ENCODE assay signal across 27 cellular contexts in the genomic region with DNA sequence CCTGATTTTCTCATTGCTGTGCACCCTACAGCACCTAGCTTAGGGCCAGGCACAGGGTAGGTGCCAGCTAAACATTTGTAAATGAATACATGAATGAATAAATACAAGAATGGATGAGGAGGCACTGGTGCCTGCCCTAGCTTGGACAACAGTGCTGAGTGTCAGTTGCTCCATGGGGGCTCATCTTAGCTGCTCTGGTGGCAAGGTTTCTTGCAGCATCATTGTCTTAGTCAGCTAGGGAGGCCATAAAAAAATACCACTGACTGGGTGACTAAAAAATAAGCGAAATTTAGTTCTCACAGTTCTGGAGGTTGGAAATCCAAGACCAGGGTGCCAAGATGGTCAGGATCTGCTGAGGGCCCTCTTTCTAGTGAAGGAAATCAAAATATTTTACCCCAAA. TPM values are rescaled to one million over a fixed set of nuclear protein-coding genes. Genes with fewer than 3 reads are reported as not detected.
"Had no signal": no experiment of that assay in that cellular context is flagged by ENCODE, and none has a peak within 500 bp of the region (broad histone marks: within the 10 kb centered on the region; RNA-seq: fewer than 3 reads in every experiment).

No MANE protein-coding gene starts in this region.

- H3K4me1 Mint-ChIP-seq: activated B cell treated with CpG ODN at 0.5 μM for 24 hours; activated CD4-positive, alpha-beta memory T cell treated with anti-CD3 and anti-CD28 coated beads, Interleukin-2, amount 10 ng/mL, durations not matched to agents 7 days and 5 days; activated CD8-positive, alpha-beta memory T cell treated with anti-CD3 and anti-CD28 coated beads, Interleukin-2, amount 10 ng/mL, durations not matched to agents 7 days and 5 days; activated naive CD8-positive, alpha-beta T cell treated with anti-CD3 and anti-CD28 coated beads, Interleukin-2, amount 10 ng/mL, durations not matched to agents 7 days and 5 days; immature natural killer cell had no signal

- H3K4me3 Mint-ChIP-seq: activated B cell treated with CpG ODN at 0.5 μM for 24 hours; activated CD4-positive, alpha-beta memory T cell treated with anti-CD3 and anti-CD28 coated beads, Interleukin-2, amount 10 ng/mL, durations not matched to agents 7 days and 5 days; activated CD8-positive, alpha-beta memory T cell treated with anti-CD3 and anti-CD28 coated beads, Interleukin-2, amount 10 ng/mL, durations not matched to agents 7 days and 5 days; activated naive CD8-positive, alpha-beta T cell treated with anti-CD3 and anti-CD28 coated beads, Interleukin-2, amount 10 ng/mL, durations not matched to agents 7 days and 5 days; immature natural killer cell; stimulated activated naive CD8-positive, alpha-beta T cell treated with anti-CD3 and anti-CD28 coated beads, Interleukin-15, Interleukin-2, amounts not matched to agents 100 ng/mL and 50 ng/mL, for 24 hours; T-helper 2 cell treated with Interferon-gamma antibody and Interleukin-4, amounts not matched to agents 5 μg/mL and 100 μg/mL, for 36 hours had no signal

- H3K36me3 Mint-ChIP-seq: activated CD8-positive, alpha-beta memory T cell treated with anti-CD3 and anti-CD28 coated beads, Interleukin-2, amount 10 ng/mL, durations not matched to agents 7 days and 5 days; activated naive CD8-positive, alpha-beta T cell treated with anti-CD3 and anti-CD28 coated beads, Interleukin-2, amount 10 ng/mL, durations not matched to agents 7 days and 5 days; immature natural killer cell had no signal

- H3K9me3 Mint-ChIP-seq: activated B cell treated with CpG ODN at 0.5 μM for 24 hours; activated CD4-positive, alpha-beta memory T cell treated with anti-CD3 and anti-CD28 coated beads, Interleukin-2, amount 10 ng/mL, durations not matched to agents 7 days and 5 days; activated naive CD8-positive, alpha-beta T cell treated with anti-CD3 and anti-CD28 coated beads, Interleukin-2, amount 10 ng/mL, durations not matched to agents 7 days and 5 days; activated T-helper 2 cell treated with anti-CD3 and anti-CD28 coated beads, Interferon-gamma antibody, Interleukin-2, Interleukin-4, amounts not matched to agents 10 μg/mL and 5 μg/mL and 100 μg/mL, durations not matched to agents 14 hours and 24 hours and 36 hours; immature natural killer cell; stimulated activated naive CD8-positive, alpha-beta T cell treated with anti-CD3 and anti-CD28 coated beads, Interleukin-15, Interleukin-2, amounts not matched to agents 100 ng/mL and 50 ng/mL, for 24 hours; T-helper 2 cell treated with Interferon-gamma antibody and Interleukin-4, amounts not matched to agents 5 μg/mL and 100 μg/mL, for 36 hours had no signal

- H3K4me1 ChIP-seq: body of pancreas, foreskin keratinocyte, prostate gland, right atrium auricular region, tibial nerve had no signal

- H3K27me3 ChIP-seq: body of pancreas, foreskin keratinocyte, hepatocyte, right atrium auricular region had no signal

- H3K36me3 ChIP-seq: prostate gland, right atrium auricular region, tibial nerve had no signal

- H3K27ac ChIP-seq: body of pancreas, epithelial cell of prostate, foreskin keratinocyte, hepatocyte, prostate gland, right atrium auricular region, tibial nerve had no signal

- DNase-seq: activated B cell treated with CpG ODN at 0.5 μM for 24 hours; activated CD4-positive, alpha-beta memory T cell treated with anti-CD3 and anti-CD28 coated beads, Interleukin-2, amount 10 ng/mL, durations not matched to agents 7 days and 5 days; activated CD4-positive, alpha-beta T cell treated with anti-CD3 and anti-CD28 coated beads for 4 hours; activated CD8-positive, alpha-beta memory T cell treated with anti-CD3 and anti-CD28 coated beads, Interleukin-2, amount 10 ng/mL, durations not matched to agents 7 days and 5 days; activated naive CD4-positive, alpha-beta T cell treated with Interleukin-2 at 50 U/mL for 16 hours; activated naive CD8-positive, alpha-beta T cell treated with anti-CD3 and anti-CD28 coated beads, Interleukin-2, amount 10 ng/mL, durations not matched to agents 7 days and 5 days; amygdala; body of pancreas; caudate nucleus; foreskin keratinocyte; immature natural killer cell; kidney glomerular epithelial cell; left ventricle myocardium superior; stimulated activated CD4-positive, alpha-beta T cell treated with anti-CD3 and anti-CD28 coated beads, Interleukin-2, amount 100 ng/mL, for 24 hours had no signal

- H3K9me3 ChIP-seq: body of pancreas, prostate gland, right atrium auricular region, tibial nerve had no signal

- H3K27ac Mint-ChIP-seq: activated B cell treated with CpG ODN at 0.5 μM for 24 hours; activated CD4-positive, alpha-beta memory T cell treated with anti-CD3 and anti-CD28 coated beads, Interleukin-2, amount 10 ng/mL, durations not matched to agents 7 days and 5 days; activated CD8-positive, alpha-beta memory T cell treated with anti-CD3 and anti-CD28 coated beads, Interleukin-2, amount 10 ng/mL, durations not matched to agents 7 days and 5 days; activated naive CD8-positive, alpha-beta T cell treated with anti-CD3 and anti-CD28 coated beads, Interleukin-2, amount 10 ng/mL, durations not matched to agents 7 days and 5 days; activated T-helper 2 cell treated with anti-CD3 and anti-CD28 coated beads, Interferon-gamma antibody, Interleukin-2, Interleukin-4, amounts not matched to agents 10 μg/mL and 5 μg/mL and 100 μg/mL, durations not matched to agents 14 hours and 24 hours and 36 hours; immature natural killer cell; stimulated activated naive CD8-positive, alpha-beta T cell treated with anti-CD3 and anti-CD28 coated beads, Interleukin-15, Interleukin-2, amounts not matched to agents 100 ng/mL and 50 ng/mL, for 24 hours; T-helper 2 cell treated with Interferon-gamma antibody and Interleukin-4, amounts not matched to agents 5 μg/mL and 100 μg/mL, for 36 hours had no signal

- H3K4me3 ChIP-seq: body of pancreas, hepatocyte, prostate gland, right atrium auricular region, tibial nerve had no signal

- H3K4me2 ChIP-seq: hepatocyte had no signal

- ATAC-seq: activated CD8-positive, alpha-beta memory T cell treated with anti-CD3 and anti-CD28 coated beads, Interleukin-2, amount 10 ng/mL, durations not matched to agents 7 days and 5 days; body of pancreas; foreskin keratinocyte; left ventricle myocardium superior had no signal

- H2AFZ ChIP-seq: hepatocyte had no signal

- H3K27me3 Mint-ChIP-seq: activated B cell treated with CpG ODN at 0.5 μM for 24 hours; activated CD4-positive, alpha-beta memory T cell treated with anti-CD3 and anti-CD28 coated beads, Interleukin-2, amount 10 ng/mL, durations not matched to agents 7 days and 5 days; activated CD8-positive, alpha-beta memory T cell treated with anti-CD3 and anti-CD28 coated beads, Interleukin-2, amount 10 ng/mL, durations not matched to agents 7 days and 5 days; activated naive CD8-positive, alpha-beta T cell treated with anti-CD3 and anti-CD28 coated beads, Interleukin-2, amount 10 ng/mL, durations not matched to agents 7 days and 5 days; stimulated activated naive CD8-positive, alpha-beta T cell treated with anti-CD3 and anti-CD28 coated beads, Interleukin-15, Interleukin-2, amounts not matched to agents 100 ng/mL and 50 ng/mL, for 24 hours had no signal

- H3K79me2 ChIP-seq: hepatocyte had no signal

RNA-seq across cellular contexts. Expression of a gene that starts 31.2 kb away (rescaled TPM):
- total RNA-seq: activated B cell treated with CpG ODN at 0.5 μM for 24 hours; activated CD4-positive, alpha-beta memory T cell treated with anti-CD3 and anti-CD28 coated beads, Interleukin-2, amount 10 ng/mL, durations not matched to agents 7 days and 5 days; activated CD8-positive, alpha-beta memory T cell treated with anti-CD3 and anti-CD28 coated beads, Interleukin-2, amount 10 ng/mL, durations not matched to agents 7 days and 5 days; activated naive CD8-positive, alpha-beta T cell treated with anti-CD3 and anti-CD28 coated beads, Interleukin-2, amount 10 ng/mL, durations not matched to agents 7 days and 5 days; activated T-helper 2 cell treated with anti-CD3 and anti-CD28 coated beads, Interferon-gamma antibody, Interleukin-2, Interleukin-4, amounts not matched to agents 10 μg/mL and 5 μg/mL and 100 μg/mL, durations not matched to agents 14 hours and 24 hours and 36 hours; body of pancreas; dermis microvascular lymphatic vessel endothelial cell; fibroblast of lung; foreskin keratinocyte; hepatocyte; left ventricle myocardium superior; mononuclear cell; omental fat pad; right atrium auricular region; skeletal muscle tissue had no signal

RNA-seq across cellular contexts. Expression of a gene that starts 34.8 kb away (rescaled TPM):
- total RNA-seq: activated B cell treated with CpG ODN at 0.5 μM for 24 hours; activated CD4-positive, alpha-beta memory T cell treated with anti-CD3 and anti-CD28 coated beads, Interleukin-2, amount 10 ng/mL, durations not matched to agents 7 days and 5 days; activated CD8-positive, alpha-beta memory T cell treated with anti-CD3 and anti-CD28 coated beads, Interleukin-2, amount 10 ng/mL, durations not matched to agents 7 days and 5 days; activated naive CD8-positive, alpha-beta T cell treated with anti-CD3 and anti-CD28 coated beads, Interleukin-2, amount 10 ng/mL, durations not matched to agents 7 days and 5 days; activated T-helper 2 cell treated with anti-CD3 and anti-CD28 coated beads, Interferon-gamma antibody, Interleukin-2, Interleukin-4, amounts not matched to agents 10 μg/mL and 5 μg/mL and 100 μg/mL, durations not matched to agents 14 hours and 24 hours and 36 hours; foreskin keratinocyte; mononuclear cell had no signal
